ENCODE assay signal across 10 cellular contexts in the genomic region with DNA sequence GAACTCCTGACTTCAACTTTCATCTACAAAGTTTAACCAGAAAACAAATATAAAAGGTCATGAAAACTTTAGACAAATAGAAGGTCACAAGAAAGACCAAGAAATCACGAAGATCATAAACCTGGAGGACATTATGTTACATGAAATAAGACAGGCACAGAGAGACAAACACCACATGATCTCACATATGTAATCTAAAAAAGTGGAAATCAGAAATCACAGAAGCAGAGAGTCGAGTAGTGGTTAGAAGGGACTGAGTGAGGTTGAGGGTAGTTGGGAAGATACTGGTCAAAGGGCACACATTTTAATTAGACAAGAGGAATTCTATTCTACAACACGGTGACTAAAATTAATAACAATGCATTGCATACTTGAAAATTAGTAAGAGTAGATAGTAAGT. TPM values are rescaled to one million over a fixed set of nuclear protein-coding genes. Genes with fewer than 3 reads are reported as not detected.
DNase-seq lines count a peak whose midpoint lies in the region; ATAC-seq and TF ChIP-seq lines count a peak whose summit lies in the region.
"Had no signal": no experiment of that assay in that cellular context is flagged by ENCODE, and none has a peak within 500 bp of the region (broad histone marks: within the 10 kb centered on the region; RNA-seq: fewer than 3 reads in every experiment).

No MANE protein-coding gene starts in this region.

- no peak for ATAC-seq in activated naive CD8-positive, alpha-beta T cell treated with anti-CD3 and anti-CD28 coated beads, Interleukin-2, amount 10 ng/mL, durations not matched to agents 7 days and 5 days (ENCODE audit: low read depth)
- no peak for ATAC-seq in HG03139 (IDR thresholded peaks at IDR 0.05; ENCODE audit: unreplicated experiment)

- peaks cover 16% of the 10 kb centered on the region in 2 donors for H3K36me3 Mint-ChIP-seq in CD4-positive, alpha-beta memory T cell
- H3K36me3 Mint-ChIP-seq in activated naive CD8-positive, alpha-beta T cell treated with anti-CD3 and anti-CD28 coated beads, Interleukin-2, amount 10 ng/mL, durations not matched to agents 7 days and 5 days = peaks cover 14% of the 10 kb centered on the region

- peaks cover 0 to 1% (median 0%) of the 10 kb centered on the region in 8 donors for H3K9me3 Mint-ChIP-seq in CD4-positive, alpha-beta memory T cell
- H3K9me3 Mint-ChIP-seq in activated naive CD8-positive, alpha-beta T cell treated with anti-CD3 and anti-CD28 coated beads, Interleukin-2, amount 10 ng/mL, durations not matched to agents 7 days and 5 days = no peaks in the 10 kb centered on the region

- no peaks in the 10 kb centered on the region for H3K36me3 ChIP-seq in CD4-positive, alpha-beta memory T cell (ENCODE audit: insufficient read depth, low read length)
- H3K36me3 ChIP-seq in mesodermal cell (ENCODE audit: control insufficient read depth, insufficient read depth, low read length) (peaks cover 4% of the 10 kb centered on the region), testis (ENCODE audit: low read depth, missing control alignments) (no peaks in the 10 kb centered on the region)

- CTCF ChIA-PET in CD4-positive, alpha-beta memory T cell (lab: Charles Lee; ENCODE audit: partially characterized antibody) = interaction anchor here (1.1 to 2.0 kb wide), 3 partner anchors 10 to 45 kb away, joined by 3 to 4 read pairs (median 3); no protein-coding TSS in a partner anchor

- H3K4me3 ChIP-seq in CD4-positive, alpha-beta memory T cell (ENCODE audit: low read length in 2 of 2) = no peak overlapping the region
- 0 out of 2 replicates have a peak overlapping the region, but pooled peaks have one; percentile 6 for H3K4me3 ChIP-seq in HL-60 (replicated peaks; ENCODE audit: insufficient read depth, low read length)
- H3K4me3 ChIP-seq in mesodermal cell (ENCODE audit: extremely low read depth, insufficient read depth, low read length, poor library complexity, severe bottlenecking) = peak overlapping the region; percentile 62
- no peak overlapping the region for H3K4me3 ChIP-seq in testis

- no peak for DNase-seq in CD4-positive, alpha-beta memory T cell
- DNase-seq in HL-60 (ENCODE audit: low read depth in 1 of 2, low spot score in 1 of 2) (no peak), SKM-1 treated with dmso at 0.1 percent for 144 hours (lab: John Stamatoyannopoulos, UW; ENCODE audit: unreplicated experiment) (no peak), SHP77 treated with DMSO at 0.1 percent for 48 hours (lab: John Stamatoyannopoulos, UW) (no peak), testis (no peak)
- DNase-seq in activated naive CD8-positive, alpha-beta T cell treated with anti-CD3 and anti-CD28 coated beads, Interleukin-2, amount 10 ng/mL, durations not matched to agents 7 days and 5 days = no peak
- DNase-seq: activated gamma-delta T cell, NCI-H2029 had no signal

- no peaks in the 10 kb centered on the region for H3K27me3 Mint-ChIP-seq in CD4-positive, alpha-beta memory T cell
- peaks cover 4% of the 10 kb centered on the region for H3K27me3 Mint-ChIP-seq in activated naive CD8-positive, alpha-beta T cell treated with anti-CD3 and anti-CD28 coated beads, Interleukin-2, amount 10 ng/mL, durations not matched to agents 7 days and 5 days

- POLR2A ChIA-PET in CD4-positive, alpha-beta memory T cell (lab: Charles Lee; ENCODE audit: partially characterized antibody) = interaction anchor here (1.3 to 3.8 kb wide), 2 partner anchors 59 to 63 kb away, joined by 3 to 29 read pairs; a partner anchor contains a TSS
- POLR2A ChIA-PET in activated naive CD8-positive, alpha-beta T cell treated with anti-CD3 and anti-CD28 coated beads, Interleukin-2, amount 10 ng/mL, durations not matched to agents 7 days and 5 days (lab: Charles Lee) = interaction anchor here (3.7 kb wide), 1 partner anchor 62 kb away, joined by 26 read pairs; a partner anchor contains a TSS

- H3K9me3 ChIP-seq in CD4-positive, alpha-beta memory T cell (ENCODE audit: control insufficient read depth in 1 of 2, low read length in 2 of 2) = no peaks in the 10 kb centered on the region
- H3K9me3 ChIP-seq in mesodermal cell (ENCODE audit: control insufficient read depth, low read length) (no peaks in the 10 kb centered on the region), testis (no peaks in the 10 kb centered on the region)

- peaks cover 32% of the 10 kb centered on the region for H3K4me1 ChIP-seq in CD4-positive, alpha-beta memory T cell (ENCODE audit: insufficient read depth, low read length)
- H3K4me1 ChIP-seq in mesodermal cell (ENCODE audit: control insufficient read depth, insufficient read depth, low read length, poor library complexity, severe bottlenecking) (peaks cover 11% of the 10 kb centered on the region), testis (peaks cover 6% of the 10 kb centered on the region)

- H3K27ac Mint-ChIP-seq in CD4-positive, alpha-beta memory T cell = peak overlapping the region in 4 of 7 donors; percentile 30 to 77 (median 47)
- peak overlapping the region; percentile 35 for H3K27ac Mint-ChIP-seq in activated naive CD8-positive, alpha-beta T cell treated with anti-CD3 and anti-CD28 coated beads, Interleukin-2, amount 10 ng/mL, durations not matched to agents 7 days and 5 days

- intact Hi-C loops in CD4-positive, alpha-beta memory T cell (cut with micrococcal nuclease) = no loop called here
- intact Hi-C loops in testis (cut with DNase I; ENCODE audit: low total_unique reads) = no loop called here

- H3K4me1 Mint-ChIP-seq in CD4-positive, alpha-beta memory T cell = peaks cover 23 to 33% (median 28%) of the 10 kb centered on the region in 4 donors
- peaks cover 26% of the 10 kb centered on the region for H3K4me1 Mint-ChIP-seq in activated naive CD8-positive, alpha-beta T cell treated with anti-CD3 and anti-CD28 coated beads, Interleukin-2, amount 10 ng/mL, durations not matched to agents 7 days and 5 days

- H3K27ac ChIP-seq in CD4-positive, alpha-beta memory T cell (ENCODE audit: low read depth, low read length) = no peak overlapping the region
- H3K27ac ChIP-seq in HL-60 (replicated peaks) (no peak overlapping the region), mesodermal cell (ENCODE audit: low read depth, low read length, severe bottlenecking) (no peak overlapping the region), testis (no peak overlapping the region)

- peak overlapping the region; percentile 53 to 87 (median 70) for H3K4me3 Mint-ChIP-seq in CD4-positive, alpha-beta memory T cell
- H3K4me3 Mint-ChIP-seq in activated naive CD8-positive, alpha-beta T cell treated with anti-CD3 and anti-CD28 coated beads, Interleukin-2, amount 10 ng/mL, durations not matched to agents 7 days and 5 days = peak overlapping the region; percentile 75

- no peak for TF ChIP-seq CTCF in HL-60 (IDR thresholded peaks at IDR 0.05; ENCODE audit: insufficient read depth, low read length)
- TF ChIP-seq CTCF in testis (IDR thresholded peaks at IDR 0.05) = no peak

- TF ChIP-seq POLR2A in testis (IDR thresholded peaks at IDR 0.05) = no peak

- H3K27me3 ChIP-seq in CD4-positive, alpha-beta memory T cell (ENCODE audit: insufficient read depth, low read length) = no peaks in the 10 kb centered on the region
- H3K27me3 ChIP-seq in HL-60 (ENCODE audit: insufficient read depth, poor library complexity, severe bottlenecking) (no peaks in the 10 kb centered on the region), testis (no peaks in the 10 kb centered on the region)

- WGBS in mesodermal cell (ENCODE audit: insufficient coverage in 2 of 2), 2 experiments = no CpG with 5 or more reads among the region's 3 CpGs
- 23 to 28% methylated on average over 3 of the region's 3 CpGs for WGBS in testis, 2 donors

RNA-seq across cellular contexts. Expression of a gene that starts 1.4 kb away (rescaled TPM):
- 10 to 100 TPM; 22.9 to 25.9 TPM for total RNA-seq in CD4-positive, alpha-beta memory T cell
- 10 to 100 TPM; 28.7 to 31.2 TPM for polyA plus RNA-seq in CD4-positive, alpha-beta memory T cell
- total RNA-seq in activated naive CD8-positive, alpha-beta T cell treated with anti-CD3 and anti-CD28 coated beads, Interleukin-2, amount 10 ng/mL, durations not matched to agents 7 days and 5 days = 10 to 100 TPM; 20.0 to 23.9 TPM
- 16.1 TPM for polyA plus RNA-seq in mesodermal cell (2013, experiment 1 of 2)
- polyA plus RNA-seq in mesodermal cell (2013, experiment 2 of 2) = 20.0 TPM
- total RNA-seq in testis = 10 to 100 TPM; 33.0 to 40.4 TPM
- polyA plus RNA-seq in testis (ENCODE audit: insufficient read depth, low read depth, low replicate concordance) = 19.2 TPM

Comparison
In these comparisons a context has a peak if more than half of its experiments do, and no peak if none do; other contexts are left out.
1. H3K4me3 ChIP-seq: peak in HL-60 (single experiment) and mesodermal cell (single experiment); none in CD4-positive, alpha-beta memory T cell (0 of 2) and testis (0 of 2).